ENCODE assay signal across 7 cellular contexts in genomic region chr12:132597333-132598283, GRCh38. TPM values are rescaled to one million over a fixed set of nuclear protein-coding genes. Genes with fewer than 3 reads are reported as not detected.
DNase-seq lines count a peak whose midpoint lies in the region; ATAC-seq, FAIRE-seq and TF ChIP-seq lines count a peak whose summit lies in the region.

No MANE protein-coding gene starts in this region.

- no peak overlapping the region for H2BK15ac ChIP-seq in mesendoderm (replicated peaks; ENCODE audit: low read depth)

- POLR2A ChIA-PET in GM12878 (lab: Charles Lee), result no interaction called here

- TF ChIP-seq RAD21 in GM12878 (IDR thresholded peaks at IDR 0.05; ENCODE audit: insufficient read depth, low read depth, low read length), result no peak

- TF ChIP-seq CTCF in GM12875 (IDR thresholded peaks at IDR 0.05; ENCODE audit: borderline replicate concordance, insufficient read depth, low read depth, low read length), result no peak
- TF ChIP-seq CTCF in GM12878 (IDR thresholded peaks at IDR 0.05 in 2 of 3, conservative IDR thresholded peaks at IDR 0.05 in 1 of 3; ENCODE audit: control insufficient read depth in 2 of 3, extremely low read depth in 1 of 3, insufficient read depth in 1 of 3, low read depth in 3 of 3, low read length in 3 of 3), result no peak
- no peak for TF ChIP-seq CTCF in body of pancreas (IDR thresholded peaks at IDR 0.05)

- H3K56ac ChIP-seq in mesendoderm (ENCODE audit: low read length), result no peak overlapping the region

- no peaks in the 10 kb centered on the region for H3K9me3 ChIP-seq in GM12878 (replicated peaks; ENCODE audit: control insufficient read depth, insufficient read depth, low read length)
- H3K9me3 ChIP-seq in body of pancreas, result no peaks in the 10 kb centered on the region

- no peak overlapping the region for H2BK5ac ChIP-seq in mesendoderm (ENCODE audit: low read length)

- H3K9ac ChIP-seq in GM12878 (ENCODE audit: control insufficient read depth, insufficient read depth, low read length) (no peak overlapping the region), mesendoderm (ENCODE audit: low read length) (no peak overlapping the region)

- no peak overlapping the region for H2AFZ ChIP-seq in GM12878 (ENCODE audit: control insufficient read depth, low read depth, low read length)

- H3K23ac ChIP-seq in mesendoderm (ENCODE audit: low read length), result no peak overlapping the region

- H4K8ac ChIP-seq in mesendoderm (ENCODE audit: low read depth, low read length), result no peak overlapping the region

- H2BK120ac ChIP-seq in mesendoderm (ENCODE audit: low read depth, low read length), result no peak overlapping the region

- in situ Hi-C loops in GM12878 (cut with MboI), result no loop called here

- FAIRE-seq in GM12878 (lab: Jason Lieb, UNC), result no peak

- no peak overlapping the region for H2AK5ac ChIP-seq in mesendoderm (ENCODE audit: low read length)

- DNase-seq in NCI-H2171 (lab: John Stamatoyannopoulos, UW), result peak; percentile 66
- DNase-seq in GM12878 (ENCODE audit: low read depth, low spot score), result no peak
- DNase-seq in mesendoderm, result peak; percentile 74
- no peak for DNase-seq in body of pancreas
- DNase-seq in NCI-H187 treated with DMSO at 0.1 percent for 48 hours (lab: John Stamatoyannopoulos, UW), result no peak

- TF ChIP-seq EP300 in GM12878 (IDR thresholded peaks at IDR 0.05; ENCODE audit: borderline replicate concordance in 1 of 2, control insufficient read depth in 1 of 2, low read depth in 2 of 2, low read length in 2 of 2), result no peak

- no peaks in the 10 kb centered on the region for H3K79me2 ChIP-seq in GM12878 (ENCODE audit: control insufficient read depth, insufficient read depth, low read length)
- no peaks in the 10 kb centered on the region for H3K79me2 ChIP-seq in mesendoderm (ENCODE audit: control insufficient read depth, insufficient read depth, low read length)

- H3K36me3 ChIP-seq in GM12878 (ENCODE audit: control insufficient read depth in 2 of 2, insufficient read depth in 2 of 2, low read length in 1 of 2) (no peaks in the 10 kb centered on the region), mesendoderm (ENCODE audit: control insufficient read depth, insufficient read depth, low read length) (no peaks in the 10 kb centered on the region), body of pancreas (replicated peaks in 1 of 2; ENCODE audit: insufficient read depth in 1 of 2, low read depth in 2 of 2) (no peaks in the 10 kb centered on the region)

- no peak overlapping the region for H3K4ac ChIP-seq in mesendoderm (ENCODE audit: low read depth, low read length)

- H3K27ac ChIP-seq in GM12878 (ENCODE audit: control insufficient read depth, insufficient read depth) (no peak overlapping the region), mesendoderm (ENCODE audit: low read depth, low read length) (no peak overlapping the region), body of pancreas (no peak overlapping the region)

- no peaks in the 10 kb centered on the region for H4K20me1 ChIP-seq in GM12878 (ENCODE audit: control insufficient read depth, insufficient read depth)

- peak overlapping the region; percentile 49 for H3K4me3 ChIP-seq in GM12875 (ENCODE audit: low read depth, low read length)
- H3K4me3 ChIP-seq in GM12878, result 0 out of 2 replicates have a peak overlapping the region, but pooled peaks have one; percentile 4
- H3K4me3 ChIP-seq in mesendoderm (ENCODE audit: low read length), result no peak overlapping the region
- H3K4me3 ChIP-seq in body of pancreas, result no peak overlapping the region

- RAD21 ChIA-PET in GM12878 (lab: Charles Lee; ENCODE audit: unreplicated experiment), result no interaction called here

- H4K5ac ChIP-seq in mesendoderm (ENCODE audit: low read length), result no peak overlapping the region

- H3K4me1 ChIP-seq in GM12878 (ENCODE audit: control insufficient read depth, insufficient read depth, low read length) (no peaks in the 10 kb centered on the region), mesendoderm (ENCODE audit: control insufficient read depth, low read depth, low read length) (no peaks in the 10 kb centered on the region), body of pancreas (peaks cover 27% of the 10 kb centered on the region)

- intact Hi-C loops in GM12878 (cut with micrococcal nuclease; ENCODE audit: unreplicated experiment), result no loop called here
- intact Hi-C loops in body of pancreas (cut with DNase I), result no loop called here

- H3K4me2 ChIP-seq in GM12878 (ENCODE audit: control insufficient read depth, insufficient read depth) (no peak overlapping the region), mesendoderm (ENCODE audit: low read length) (no peak overlapping the region)

- TF ChIP-seq POLR2A in GM12878 (IDR thresholded peaks at IDR 0.05; ENCODE audit: low read depth, low read length), result no peak
- no peak for TF ChIP-seq POLR2A in body of pancreas (IDR thresholded peaks at IDR 0.05)

- no peak overlapping the region for H3K18ac ChIP-seq in mesendoderm (ENCODE audit: low read length)

- BruUV-seq in GM12878 (replicated peaks; lab: Mats Ljungman, UMichigan), result no TSS peak

- no peaks in the 10 kb centered on the region for H3K79me1 ChIP-seq in mesendoderm (ENCODE audit: low read length)

- 23% methylated on average over 4 of the region's 53 CpGs for WGBS in GM12878 (ENCODE audit: insufficient coverage, insufficient replicate concordance, low lambda C conversion rate, missing lambda C conversion rate)
- no CpG with 5 or more reads among the region's 53 CpGs for WGBS in mesendoderm (ENCODE audit: extremely low coverage, insufficient coverage, low lambda C conversion rate)
- WGBS in body of pancreas, 2 donors, result 8 to 9% methylated on average over 13 to 23 of the region's 53 CpGs

- CTCF ChIA-PET in GM12878 (lab: Yijun Ruan, JAX), result no interaction called here

- SMC1A ChIA-PET in GM12878 (lab: Charles Lee; ENCODE audit: uncharacterized antibody, unreplicated experiment), result no interaction called here

- H3K27me3 ChIP-seq in GM12878 (replicated peaks in 1 of 2; ENCODE audit: control insufficient read depth in 2 of 2, insufficient read depth in 2 of 2, low read length in 1 of 2) (no peaks in the 10 kb centered on the region), mesendoderm (ENCODE audit: insufficient read depth, low read length, poor library complexity) (no peaks in the 10 kb centered on the region), body of pancreas (peaks cover 0 to 18% of the 10 kb centered on the region in 2 donors)

- ATAC-seq in GM12878 (no peak), body of pancreas (no peak), GM18870 (IDR thresholded peaks at IDR 0.05; ENCODE audit: unreplicated experiment) (no peak)

TF ChIP-seq in GM12878, 131 proteins besides CTCF, POLR2A, EP300 and RAD21:
- TF ChIP-seq NBN (IDR thresholded peaks at IDR 0.05), result 0 out of 2 replicates have a peak, but pooled peaks have one; percentile 30
- TF ChIP-seq ESRRA (IDR thresholded peaks at IDR 0.05; ENCODE audit: low read length), result no peak
- TF ChIP-seq HDGF (IDR thresholded peaks at IDR 0.05), result peak; percentile 65; the same call in 1 of the 2 replicates
- no peak for TF ChIP-seq ZSCAN29 (IDR thresholded peaks at IDR 0.05)
TF ChIP-seq in GM12878: peak in this region for 2.

RNA-seq across cellular contexts. Expression of gene LRCOL1, which starts 12.8 kb away (rescaled TPM):
- total RNA-seq in GM12878 (2013; cell fraction: nucleolus; rRNA removed), result not detected in 2 replicates
- not detected in 2 replicates for total RNA-seq in GM12878 (2014; rRNA removed)
- not detected in 2 replicates for total RNA-seq in GM12878 (2014; rRNA removed; fragmentation: Illumina TruSeq; extraction: Trizol)
- total RNA-seq in GM12878 (2021), result not detected in 2 replicates
- polyA plus RNA-seq in GM12878 (2011; ENCODE audit: low read depth), result not detected
- not detected in 2 replicates for polyA plus RNA-seq in GM12878 (2011; rRNA removed)
- not detected in 2 replicates for polyA plus RNA-seq in GM12878 (2011; cell fraction: cytosol; rRNA removed)
- polyA plus RNA-seq in GM12878 (2011; cell fraction: nucleus; rRNA removed), result 0.27 TPM in 1 of 2 replicates, not detected in the other
- polyA plus RNA-seq in GM12878 (2012), result not detected in 2 replicates
- polyA plus RNA-seq in GM12878 (2014; fragmentation: Illumina TruSeq; extraction: Trizol), result not detected in 2 replicates
- not detected for polyA plus RNA-seq in GM12878 (2014; fragmentation: Nextera tagmentation; extraction: Ambion mirVana)
- polyA plus RNA-seq in GM12878 (2014; rRNA removed), result not detected in 2 replicates
- not detected for polyA plus RNA-seq in GM12878 (2016; fragmentation: Nextera tagmentation; extraction: Ambion mirVana)
- polyA minus RNA-seq in GM12878 (2011; rRNA and poly(A)+ RNA removed), result not detected in 2 replicates
- not detected in 2 replicates for polyA minus RNA-seq in GM12878 (2011; cell fraction: cytosol; rRNA and poly(A)+ RNA removed)
- not detected in 2 replicates for polyA minus RNA-seq in GM12878 (2011; cell fraction: nucleus; rRNA and poly(A)+ RNA removed)
- not detected for polyA plus RNA-seq in mesendoderm (2013, experiment 1 of 2)
- not detected for polyA plus RNA-seq in mesendoderm (2013, experiment 2 of 2)
- total RNA-seq in body of pancreas, result not detected

RNA-seq across cellular contexts. Expression of gene P2RX2, which starts 21.0 kb away (rescaled TPM):
- not detected in 2 replicates for total RNA-seq in GM12878 (2013; cell fraction: nucleolus; rRNA removed)
- total RNA-seq in GM12878 (2014; rRNA removed) (not detected in 2 replicates), GM12878 (2014; rRNA removed; fragmentation: Illumina TruSeq; extraction: Trizol) (not detected in 2 replicates), GM12878 (2021) (not detected in 2 replicates), body of pancreas (1 to 10 TPM in 1 of 2 donors, not detected in 1; 1.0 TPM)
- polyA plus RNA-seq in GM12878 (2011; ENCODE audit: low read depth), result not detected
- polyA plus RNA-seq in GM12878 (2011; rRNA removed) (not detected in 2 replicates), GM12878 (2014; fragmentation: Illumina TruSeq; extraction: Trizol) (not detected in 2 replicates), GM12878 (2014; fragmentation: Nextera tagmentation; extraction: Ambion mirVana) (not detected), GM12878 (2014; rRNA removed) (not detected in 2 replicates), GM12878 (2016; fragmentation: Nextera tagmentation; extraction: Ambion mirVana) (not detected)
- not detected in 2 replicates for polyA plus RNA-seq in GM12878 (2011; cell fraction: cytosol; rRNA removed)
- polyA plus RNA-seq in GM12878 (2011; cell fraction: nucleus; rRNA removed), result not detected in 2 replicates
- not detected in 2 replicates for polyA plus RNA-seq in GM12878 (2012)
- polyA minus RNA-seq in GM12878 (2011; rRNA and poly(A)+ RNA removed), result not detected in 2 replicates
- polyA minus RNA-seq in GM12878 (2011; cell fraction: cytosol; rRNA and poly(A)+ RNA removed), result not detected in 2 replicates
- not detected in 2 replicates for polyA minus RNA-seq in GM12878 (2011; cell fraction: nucleus; rRNA and poly(A)+ RNA removed)
- 0.24 TPM for polyA plus RNA-seq in mesendoderm (2013, experiment 1 of 2)
- 0.24 TPM for polyA plus RNA-seq in mesendoderm (2013, experiment 2 of 2)

Comparison
In these comparisons a context has a peak if more than half of its experiments do, and no peak if none do; other contexts are left out.
1. H3K4me3 ChIP-seq: peak in GM12875 (single experiment) and GM12878 (single experiment); none in mesendoderm (single experiment) and body of pancreas (0 of 2).
2. DNase-seq: peak in NCI-H2171 (single experiment) and mesendoderm (single experiment); none in GM12878 (single experiment), body of pancreas (0 of 4) and NCI-H187 treated with DMSO at 0.1 percent for 48 hours (single experiment).